ENCODE assay signal across 25 cellular contexts in genomic region chr5:131316026-131316425, GRCh38. TPM values are rescaled to one million over a fixed set of nuclear protein-coding genes. Genes with fewer than 3 reads are reported as not detected.
A peak's percentile ranks its signal among the peaks of the same experiment; 100 is the strongest.
DNase-seq lines count a peak whose midpoint lies in the region; ATAC-seq and TF ChIP-seq lines count a peak whose summit lies in the region.
"Had no signal": no experiment of that assay in that cellular context is flagged by ENCODE, and none has a peak within 500 bp of the region (broad histone marks: within the 10 kb centered on the region; RNA-seq: fewer than 3 reads in every experiment).

No MANE protein-coding gene starts in this region.

- CTCF ChIA-PET in activated CD4-positive, alpha-beta T cell treated with anti-CD3 and anti-CD28 coated beads for 36 hours (lab: Charles Lee): interaction anchor here (0.8 to 1.0 kb wide), 2 partner anchors 8 to 20 kb away, joined by 3 to 4 read pairs; no protein-coding TSS in a partner anchor
- CTCF ChIA-PET in Calu3 (lab: Charles Lee) (no interaction called here), RWPE1 (lab: Yijun Ruan, JAX) (no interaction called here)

- peak overlapping the region; percentile 58 for H3K27ac Mint-ChIP-seq in activated CD4-positive, alpha-beta T cell treated with anti-CD3 and anti-CD28 coated beads for 36 hours
- no peak overlapping the region for H3K27ac Mint-ChIP-seq in Calu3 (ENCODE audit: unreplicated experiment)
- peak overlapping the region in 3 of 5 experiments; percentile 5 to 33 (median 10) for H3K27ac Mint-ChIP-seq in brain
- H3K27ac Mint-ChIP-seq in natural killer cell: peak overlapping the region; percentile 54 to 89
- H3K27ac Mint-ChIP-seq: activated B cell treated with CpG ODN at 0.5 μM for 24 hours, endodermal cell had no signal

- no peaks in the 10 kb centered on the region for H3K27me3 Mint-ChIP-seq in activated CD4-positive, alpha-beta T cell treated with anti-CD3 and anti-CD28 coated beads for 36 hours
- H3K27me3 Mint-ChIP-seq in Calu3 (ENCODE audit: unreplicated experiment) (no peaks in the 10 kb centered on the region), brain (peaks cover 3% of the 10 kb centered on the region), natural killer cell (ENCODE audit: low read depth in 2 of 2) (no peaks in the 10 kb centered on the region)
- H3K27me3 Mint-ChIP-seq: activated B cell treated with CpG ODN at 0.5 μM for 24 hours, T-cell had no signal

- H3K4me1 Mint-ChIP-seq in activated CD4-positive, alpha-beta T cell treated with anti-CD3 and anti-CD28 coated beads for 36 hours: peaks cover 70% of the 10 kb centered on the region
- H3K4me1 Mint-ChIP-seq in Calu3 (ENCODE audit: low read depth, unreplicated experiment) (peaks cover 35% of the 10 kb centered on the region), brain (peaks cover 32% of the 10 kb centered on the region), natural killer cell (peaks cover 72 to 76% of the 10 kb centered on the region in 2 donors)

- peaks cover 42% of the 10 kb centered on the region for H3K36me3 Mint-ChIP-seq in activated CD4-positive, alpha-beta T cell treated with anti-CD3 and anti-CD28 coated beads for 36 hours (ENCODE audit: low read depth)
- H3K36me3 Mint-ChIP-seq in Calu3 (ENCODE audit: insufficient read depth, unreplicated experiment) (peaks cover 47% of the 10 kb centered on the region), brain (peaks cover 72% of the 10 kb centered on the region), natural killer cell (no peaks in the 10 kb centered on the region)

- no peak for ATAC-seq in activated CD4-positive, alpha-beta T cell treated with anti-CD3 and anti-CD28 coated beads for 36 hours
- no peak for ATAC-seq in natural killer cell

- POLR2A ChIA-PET in activated CD4-positive, alpha-beta T cell treated with anti-CD3 and anti-CD28 coated beads for 36 hours (lab: Charles Lee): no interaction called here
- POLR2A ChIA-PET in RWPE1 (lab: Yijun Ruan, JAX; ENCODE audit: low non-redundant PET): no interaction called here

- H3K27ac ChIP-seq in substantia nigra (ENCODE audit: low read depth, low read length, poor library complexity, severe bottlenecking) (no peak overlapping the region), RWPE1 (no peak overlapping the region)
- H3K27ac ChIP-seq: 22Rv1, colonic mucosa, esophagus muscularis mucosa, SJSA1, skin epidermis, stomach, tibial artery had no signal

- H3K9me3 Mint-ChIP-seq in activated CD4-positive, alpha-beta T cell treated with anti-CD3 and anti-CD28 coated beads for 36 hours (ENCODE audit: low read depth): peaks cover 2% of the 10 kb centered on the region
- H3K9me3 Mint-ChIP-seq in Calu3 (ENCODE audit: low read depth, unreplicated experiment) (no peaks in the 10 kb centered on the region), brain (peaks cover 14 to 45% (median 27%) of the 10 kb centered on the region in 5 experiments), natural killer cell (no peaks in the 10 kb centered on the region)
- H3K9me3 Mint-ChIP-seq: activated B cell treated with CpG ODN at 0.5 μM for 24 hours had no signal

- TF ChIP-seq CTCF in Calu3 (IDR thresholded peaks at IDR 0.05; ENCODE audit: unreplicated experiment): no peak
- TF ChIP-seq CTCF in brain (conservative IDR thresholded peaks at IDR 0.05): no peak
- no peak for TF ChIP-seq CTCF in natural killer cell (IDR thresholded peaks at IDR 0.05)
- TF ChIP-seq CTCF in RWPE1 (conservative IDR thresholded peaks at IDR 0.05; ENCODE audit: low read depth): no peak

- intact Hi-C loops in activated CD4-positive, alpha-beta T cell treated with anti-CD3 and anti-CD28 coated beads for 36 hours (cut with DNase I, micrococcal nuclease): no loop called here
- intact Hi-C loops in Calu3 (cut with micrococcal nuclease; ENCODE audit: unreplicated experiment): no loop called here
- intact Hi-C loops in natural killer cell (cut with micrococcal nuclease): no loop called here

- H3K4me3 Mint-ChIP-seq in activated CD4-positive, alpha-beta T cell treated with anti-CD3 and anti-CD28 coated beads for 36 hours: no peak overlapping the region
- H3K4me3 Mint-ChIP-seq in Calu3 (ENCODE audit: low read depth, unreplicated experiment) (no peak overlapping the region), brain (no peak overlapping the region), natural killer cell (no peak overlapping the region)
- H3K4me3 Mint-ChIP-seq: activated B cell treated with CpG ODN at 0.5 μM for 24 hours, endodermal cell had no signal

- no peak for DNase-seq in activated CD4-positive, alpha-beta T cell treated with anti-CD3 and anti-CD28 coated beads for 36 hours
- DNase-seq in activated CD4-positive, alpha-beta T cell treated with anti-CD3 and anti-CD28 coated beads for 1 hour: no peak
- no peak for DNase-seq in Calu3
- no peak for DNase-seq in natural killer cell
- no peak for DNase-seq in substantia nigra (lab: John Stamatoyannopoulos, UW)
- no peak for DNase-seq in RWPE1 (ENCODE audit: low spot score)
- DNase-seq in mesenteric fat pad (ENCODE audit: low spot score): no peak
- DNase-seq: activated B cell treated with CpG ODN at 0.5 μM for 24 hours, activated T-cell treated with anti-CD3 and anti-CD28 coated beads for 4 hours, amniotic stem cell, colonic mucosa, endodermal cell, NCI-H1105 treated with DMSO at 0.1 percent for 48 hours, NCI-H2029 treated with DMSO at 0.1 percent for 48 hours, NCI-H2227 treated with DMSO at 0.1 percent for 48 hours, NCI-H748 treated with DMSO at 0.1 percent for 48 hours, nucleus accumbens, stomach, T-cell, tibial artery had no signal

- TSS peak; percentile 10 for BruUV-seq in Calu3 (replicated peaks; lab: Mats Ljungman, UMichigan)

RNA-seq across cellular contexts. Expression of gene CDC42SE2, which starts 52.2 kb away (rescaled TPM):
- total RNA-seq in activated CD4-positive, alpha-beta T cell treated with anti-CD3 and anti-CD28 coated beads for 36 hours: 10 to 100 TPM; 68.3 to 99.6 TPM
- 63.9 and 65.5 TPM in 2 replicates for total RNA-seq in Calu3 (2022)
- polyA plus RNA-seq in brain (ENCODE audit: insufficient read depth, low read depth, low replicate concordance): 19.7 TPM
- total RNA-seq in natural killer cell: 100 to 1,000 TPM; 140 to 183 (median 166) TPM
- total RNA-seq in mesenteric fat pad: 23.3 TPM
